In genomic region chr6:34227656-34228421, GRCh38 we compare ENCODE assay signal across 12 cellular contexts. TPM values are rescaled to one million over a fixed set of nuclear protein-coding genes. Genes with fewer than 3 reads are reported as not detected.
DNase-seq lines count a peak whose midpoint lies in the region; ATAC-seq and TF ChIP-seq lines count a peak whose summit lies in the region.
"Had no signal": no experiment of that assay in that cellular context is flagged by ENCODE, and none has a peak within 500 bp of the region (broad histone marks: within the 10 kb centered on the region; RNA-seq: fewer than 3 reads in every experiment).

No MANE protein-coding gene starts in this region.

- no peaks in the 10 kb centered on the region; the same call in 1 of the 2 replicates for H3K9me3 ChIP-seq in PC-9 (ENCODE audit: insufficient read depth, low read depth)
- no peaks in the 10 kb centered on the region for H3K9me3 ChIP-seq in spleen
- H3K9me3 ChIP-seq: testis had no signal

- DNase-seq in HL-60 (ENCODE audit: low read depth in 1 of 2, low spot score in 1 of 2) (no peak), PC-9 (peak; percentile 66 to 91), glomerular visceral epithelial cell (ENCODE audit: extremely low spot score) (peak; percentile 93), spleen (peak; percentile 66), activated T-cell treated with anti-CD3 and anti-CD28 coated beads for 4 hours (no peak), NCI-H345 treated with DMSO at 0.1 percent for 48 hours (lab: John Stamatoyannopoulos, UW; ENCODE audit: unreplicated experiment) (no peak)
- DNase-seq: activated T-cell treated with anti-CD3 and anti-CD28 coated beads, Interleukin-2, amount 50 U/mL, for 48 hours; GM23248; MM.1S; testis had no signal

- H3K27me3 ChIP-seq in HL-60 (ENCODE audit: insufficient read depth, poor library complexity, severe bottlenecking) (no peaks in the 10 kb centered on the region), PC-9 (ENCODE audit: insufficient read depth, low read depth) (no peaks in the 10 kb centered on the region), spleen (replicated peaks in 1 of 7) (no peaks in the 10 kb centered on the region)
- H3K27me3 ChIP-seq: testis had no signal

- POLR2A ChIA-PET in PC-9 (lab: Charles Lee; ENCODE audit: unreplicated experiment), result interaction anchor here (0.6 to 0.8 kb wide), 2 partner anchors 22 to 497 kb away, joined by 9 to 13 read pairs; no protein-coding TSS in a partner anchor

- CTCF ChIA-PET in PC-9 (lab: Charles Lee), result interaction anchor here (1.2 kb wide), 1 partner anchor 17 kb away, joined by 5 read pairs; no protein-coding TSS in a partner anchor

- no peak for ATAC-seq in HG02981 (IDR thresholded peaks at IDR 0.05; ENCODE audit: unreplicated experiment)
- ATAC-seq: Right ventricle myocardium inferior had no signal

- H3K4me1 ChIP-seq in PC-9 (replicated peaks; ENCODE audit: insufficient read depth) (peaks cover 96% of the 10 kb centered on the region), spleen (peaks cover 4 to 50% (median 32%) of the 10 kb centered on the region in 6 donors)

- H3F3A ChIP-seq in PC-9 (ENCODE audit: insufficient read depth, low read depth), result peaks cover 82% of the 10 kb centered on the region

- H3K9me2 ChIP-seq in PC-9 (ENCODE audit: insufficient read depth), result no peaks in the 10 kb centered on the region

- WGBS in spleen, 5 donors, result 76 to 85% (median 82%) methylated on average over 18 of the region's 18 CpGs

- no peak overlapping the region for H2AFZ ChIP-seq in PC-9
- H2AFZ ChIP-seq: GM23248 had no signal

- H3K79me2 ChIP-seq in PC-9 (ENCODE audit: low read depth), result no peaks in the 10 kb centered on the region

- intact Hi-C loops in PC-9 (cut with micrococcal nuclease; ENCODE audit: unreplicated experiment) (no loop called here), spleen (cut with DNase I; ENCODE audit: low total_unique reads) (no loop called here)

- H3K36me3 ChIP-seq in PC-9 (ENCODE audit: low read depth), result no peaks in the 10 kb centered on the region
- no peaks in the 10 kb centered on the region for H3K36me3 ChIP-seq in spleen

- no peak overlapping the region for H3K4me3 ChIP-seq in HL-60 (replicated peaks; ENCODE audit: insufficient read depth, low read length)
- peak overlapping the region; percentile 16; the same call in 1 of the 2 replicates for H3K4me3 ChIP-seq in PC-9
- no peak overlapping the region for H3K4me3 ChIP-seq in spleen
- H3K4me3 ChIP-seq: GM23248, testis had no signal

- H3K4me2 ChIP-seq in PC-9, result peak overlapping the region; percentile 62

- H4K20me1 ChIP-seq in PC-9 (ENCODE audit: insufficient read depth), result no peaks in the 10 kb centered on the region

- H3K27ac ChIP-seq in HL-60 (replicated peaks) (peak overlapping the region; percentile 69), PC-9 (peak overlapping the region; percentile 98), spleen (peak overlapping the region in 4 of 8 donors; percentile 25 to 58 (median 49))
- H3K27ac ChIP-seq: GM23248, testis had no signal

- no TSS peak for BruUV-seq in PC-9 (replicated peaks; lab: Mats Ljungman, UMichigan)

- TF ChIP-seq POLR2A in spleen (IDR thresholded peaks at IDR 0.05), result no peak

- TF ChIP-seq CTCF in HL-60 (IDR thresholded peaks at IDR 0.05; ENCODE audit: insufficient read depth, low read length) (no peak), PC-9 (conservative IDR thresholded peaks at IDR 0.05) (no peak; the same call in 1 of the 2 replicates), spleen (IDR thresholded peaks at IDR 0.05 in 8 of 11, conservative IDR thresholded peaks at IDR 0.05 in 3 of 11) (no peak)

RNA-seq across cellular contexts. Expression of gene HMGA1, which starts 8.8 kb away (rescaled TPM):
- total RNA-seq in PC-9 (2021) (1,825 and 1,951 TPM in 2 replicates), spleen (100 to 1,000 TPM in 2 of 7 donors, 10 to 100 TPM in 5; 49.9 to 112 (median 73.5) TPM)
- polyA plus RNA-seq in spleen, result 100 to 1,000 TPM in 2 of 3 donors, 10 to 100 TPM in 1; 63.7 to 129 (median 109) TPM

RNA-seq across cellular contexts. Expression of gene SMIM29, which starts 21.0 kb away (rescaled TPM):
- total RNA-seq in PC-9 (2021) (32.8 and 35.2 TPM in 2 replicates), spleen (10 to 100 TPM; 24.7 to 40.7 (median 33.9) TPM)
- 10 to 100 TPM; 69.0 to 73.7 (median 71.5) TPM for polyA plus RNA-seq in spleen

Comparison
In these comparisons a context has a peak if more than half of its experiments do, and no peak if none do; other contexts are left out.
1. DNase-seq: peak in PC-9 (2 of 2), glomerular visceral epithelial cell (single experiment) and spleen (single experiment); none in HL-60 (0 of 2), activated T-cell treated with anti-CD3 and anti-CD28 coated beads for 4 hours (single experiment) and NCI-H345 treated with DMSO at 0.1 percent for 48 hours (single experiment).
2. RNA of gene HMGA1, which starts 8.8 kb away (total RNA-seq): 1,825 to 1,951 TPM in PC-9; 49.9 to 112 TPM in spleen; every median in the first group is over 10 times any median in the second.